In genomic region chr22:40656651-40657050, GRCh38 we compare ENCODE assay signal across 5 cellular contexts. TPM values are rescaled to one million over a fixed set of nuclear protein-coding genes. Genes with fewer than 3 reads are reported as not detected.
"Had no signal": no experiment of that assay in that cellular context is flagged by ENCODE, and none has a peak within 500 bp of the region (broad histone marks: within the 10 kb centered on the region; RNA-seq: fewer than 3 reads in every experiment).

No MANE protein-coding gene starts in this region.

RNA-seq across cellular contexts. Expression of gene MCHR1, which starts 22.6 kb away (rescaled TPM):
- total RNA-seq: stomach, thyroid gland, upper lobe of right lung, ureter, vagina had no signal
